Comparison of ENCODE assay signal across 10 cellular contexts in the genomic region with DNA sequence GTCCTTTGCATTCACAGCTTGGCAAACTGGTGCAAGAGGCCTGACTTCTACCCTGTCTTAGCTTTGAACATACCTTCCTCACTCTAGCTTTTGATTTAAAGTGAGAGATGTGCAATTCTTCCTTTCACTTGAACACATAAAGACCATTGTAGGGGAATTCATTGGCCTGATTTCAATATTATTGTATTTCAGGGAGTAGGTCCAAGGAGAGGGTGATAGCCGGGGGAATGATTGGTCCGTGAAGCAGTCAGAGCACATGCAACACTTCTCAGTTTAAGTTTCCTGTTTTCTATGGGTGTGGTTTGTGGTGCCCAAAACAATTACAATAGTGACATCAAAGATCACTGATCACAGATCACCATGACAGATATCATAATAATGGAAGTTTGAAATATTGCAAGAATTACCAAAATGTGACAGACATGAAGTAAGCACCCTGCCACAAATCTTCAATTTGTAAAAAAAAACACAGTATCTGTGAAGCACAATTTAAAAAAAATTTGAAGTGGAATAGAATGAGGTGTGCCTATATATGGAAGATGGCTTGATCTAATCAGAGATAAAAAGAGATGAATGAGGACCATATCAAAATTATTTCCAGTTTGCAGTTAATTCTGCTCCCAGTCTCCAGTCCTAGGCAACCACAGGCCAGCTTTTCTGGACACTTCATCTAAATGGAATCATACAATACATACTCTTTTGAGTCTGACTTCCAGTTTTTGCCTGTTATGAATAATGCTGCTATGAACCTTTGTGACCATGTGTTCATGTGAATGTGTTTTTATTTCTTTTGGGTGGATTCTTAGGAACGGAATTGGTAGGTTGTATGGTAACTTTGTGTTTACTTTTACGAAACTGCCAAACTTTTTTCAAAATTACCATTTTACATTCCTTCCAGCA. TPM values are rescaled to one million over a fixed set of nuclear protein-coding genes. Genes with fewer than 3 reads are reported as not detected.
DNase-seq lines count a peak whose midpoint lies in the region; ATAC-seq and TF ChIP-seq lines count a peak whose summit lies in the region.
"Had no signal": no experiment of that assay in that cellular context is flagged by ENCODE, and none has a peak within 500 bp of the region (broad histone marks: within the 10 kb centered on the region; RNA-seq: fewer than 3 reads in every experiment).

No MANE protein-coding gene starts in this region.

- H3K4me3 ChIP-seq in NB4 (ENCODE audit: low read depth, low read length) (no peak overlapping the region), coronary artery (no peak overlapping the region)

- H3K4me1 Mint-ChIP-seq in stimulated activated memory B cell treated with anti-CD40 and anti-IgM and Interleukin-4, amounts not matched to agents 10 μg/mL and 1 μg/mL and 100 μg/mL, for 72 hours: peaks cover 11% of the 10 kb centered on the region

- no peaks in the 10 kb centered on the region for H3K27me3 Mint-ChIP-seq in stimulated activated memory B cell treated with anti-CD40 and anti-IgM and Interleukin-4, amounts not matched to agents 10 μg/mL and 1 μg/mL and 100 μg/mL, for 72 hours

- TF ChIP-seq POLR2A in NB4 (IDR thresholded peaks at IDR 0.05; ENCODE audit: extremely low read depth, insufficient read length): no peak

- no peak for TF ChIP-seq CTCF in NB4 (IDR thresholded peaks at IDR 0.05; ENCODE audit: low read depth, low read length)
- TF ChIP-seq CTCF in coronary artery (IDR thresholded peaks at IDR 0.05): no peak

- H3K4me3 Mint-ChIP-seq in stimulated activated memory B cell treated with anti-CD40 and anti-IgM and Interleukin-4, amounts not matched to agents 10 μg/mL and 1 μg/mL and 100 μg/mL, for 72 hours: no peak overlapping the region

- peak overlapping the region; percentile 34 to 54 for H3K27ac ChIP-seq in coronary artery

- H3K9me3 Mint-ChIP-seq in stimulated activated memory B cell treated with anti-CD40 and anti-IgM and Interleukin-4, amounts not matched to agents 10 μg/mL and 1 μg/mL and 100 μg/mL, for 72 hours: no peaks in the 10 kb centered on the region

- peak; percentile 45 for ATAC-seq in GM18858 (IDR thresholded peaks at IDR 0.05; ENCODE audit: unreplicated experiment)
- peak; percentile 69 for ATAC-seq in stimulated activated memory B cell treated with anti-CD40 and anti-IgM and Interleukin-4, amounts not matched to agents 10 μg/mL and 1 μg/mL and 100 μg/mL, for 72 hours
- no peak for ATAC-seq in HG02678 (IDR thresholded peaks at IDR 0.05; ENCODE audit: unreplicated experiment)

- DNase-seq in NB4 (ENCODE audit: low read depth) (peak; percentile 21), coronary artery (ENCODE audit: low spot score) (no peak), NCI-H128 (lab: John Stamatoyannopoulos, UW; ENCODE audit: unreplicated experiment) (no peak), mesenteric fat pad (ENCODE audit: low spot score) (no peak), NCI-H446 (lab: John Stamatoyannopoulos, UW) (no peak)
- DNase-seq: NK-92 treated with Interleukin-12 subunit alpha and Interleukin-12 subunit beta, amount 100 ng/mL, for 24 hours; stimulated activated CD4-positive, alpha-beta T cell treated with anti-CD3 and anti-CD28 coated beads, Interleukin-4, amount 100 ng/mL, for 4 hours had no signal

- H3K36me3 Mint-ChIP-seq in stimulated activated memory B cell treated with anti-CD40 and anti-IgM and Interleukin-4, amounts not matched to agents 10 μg/mL and 1 μg/mL and 100 μg/mL, for 72 hours: peaks cover 43% of the 10 kb centered on the region

- H3K27ac Mint-ChIP-seq in stimulated activated memory B cell treated with anti-CD40 and anti-IgM and Interleukin-4, amounts not matched to agents 10 μg/mL and 1 μg/mL and 100 μg/mL, for 72 hours: peak overlapping the region; percentile 79

RNA-seq across cellular contexts. Expression of a gene that starts 23.2 kb away (rescaled TPM):
- 11.2 TPM for total RNA-seq in mesenteric fat pad

RNA-seq across cellular contexts. Expression of a gene that starts 30.0 kb away (rescaled TPM):
- 15.4 TPM for total RNA-seq in mesenteric fat pad
